In the genomic region with DNA sequence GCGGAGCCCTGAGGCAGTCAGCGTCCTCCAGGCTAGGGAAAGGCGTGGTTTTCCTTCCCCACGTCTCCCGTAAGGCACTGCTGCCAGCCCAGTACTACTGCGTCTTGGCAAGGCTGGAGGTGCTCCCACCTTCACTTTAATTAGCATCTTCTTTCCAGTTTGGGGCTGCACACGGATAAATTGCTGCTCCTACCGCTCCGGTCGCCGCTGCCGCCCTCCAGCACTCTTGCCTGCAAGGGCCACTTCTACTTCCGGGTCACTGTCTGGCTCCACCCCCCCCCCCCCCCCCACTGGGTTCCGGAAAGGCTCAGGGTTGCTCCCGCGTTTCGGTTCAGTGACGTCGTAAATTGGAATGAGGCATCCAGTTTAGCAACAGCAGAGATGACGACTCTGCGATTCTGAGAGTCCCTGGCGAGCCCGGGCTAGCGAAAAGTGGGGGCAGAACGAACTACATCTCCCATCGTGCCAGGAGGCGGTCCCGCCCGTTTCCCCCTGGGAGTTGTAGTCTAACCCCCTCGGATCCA, we compare ENCODE assay signal across 8 cellular contexts. TPM values are rescaled to one million over a fixed set of nuclear protein-coding genes. Genes with fewer than 3 reads are reported as not detected.
DNase-seq lines count a peak whose midpoint lies in the region; ATAC-seq, FAIRE-seq and TF ChIP-seq lines count a peak whose summit lies in the region.

A gene (minus strand): TSS at position 247 of the 524 bp plus-strand sequence. CDS start 100 bp downstream, at position 147.

- TF ChIP-seq CTCF in D721Med (IDR thresholded peaks at IDR 0.05; ENCODE audit: insufficient read depth, missing control alignments) (no peak), epithelial cell of esophagus (IDR thresholded peaks at IDR 0.05; ENCODE audit: insufficient read depth, low read depth, low read length, missing control alignments) (no peak), mucosa of descending colon (IDR thresholded peaks at IDR 0.05) (no peak)

- DNase-seq in D721Med (ENCODE audit: insufficient read length, low spot score) (peak; percentile 51), OCI-M1 (lab: John Stamatoyannopoulos, UW) (peak; percentile 92), activated T-cell treated with anti-CD3 and anti-CD28 coated beads for 24 hours (ENCODE audit: low read depth) (peak; percentile 91), epithelial cell of esophagus (ENCODE audit: low read depth) (peak; percentile 99), mucosa of descending colon (peak; percentile 90 to 95 (median 91))
- peak; percentile 59 to 75 for DNase-seq in stimulated activated CD8-positive, alpha-beta memory T cell treated with anti-CD3 and anti-CD28 coated beads, Interleukin-4, amount 100 ng/mL, for 1 hour (ENCODE audit: low read depth in 2 of 2, low spot score in 1 of 2)

- FAIRE-seq in D721Med (lab: Jason Lieb, UNC) = no peak

- no peaks in the 10 kb centered on the region for H3K36me3 Mint-ChIP-seq in IgD-negative memory B cell

- H3K9me3 Mint-ChIP-seq in IgD-negative memory B cell = no peaks in the 10 kb centered on the region

- peaks cover 27 to 34% (median 28%) of the 10 kb centered on the region in 3 donors for H3K4me1 Mint-ChIP-seq in IgD-negative memory B cell

- no peaks in the 10 kb centered on the region for H3K9me3 ChIP-seq in mucosa of descending colon

- peak; percentile 78 for ATAC-seq in GM21529 (IDR thresholded peaks at IDR 0.05; ENCODE audit: unreplicated experiment)
- ATAC-seq in mucosa of descending colon = peak; percentile 91

- no peaks in the 10 kb centered on the region for H3K27me3 Mint-ChIP-seq in IgD-negative memory B cell

- peaks cover 4% of the 10 kb centered on the region for H3K36me3 ChIP-seq in mucosa of descending colon (ENCODE audit: low read depth)

- H3K4me3 Mint-ChIP-seq in IgD-negative memory B cell = peak within 1 kb of the TSS; percentile 92 to 100 (median 99)

- H3K4me3 ChIP-seq in epithelial cell of esophagus (ENCODE audit: low read length) (peak within 1 kb of the TSS; percentile 95), mucosa of descending colon (peak within 1 kb of the TSS; percentile 71)

- H3K27ac Mint-ChIP-seq in IgD-negative memory B cell = peak within 1 kb of the TSS; percentile 88 to 97 (median 94)

- peaks cover 12% of the 10 kb centered on the region for H3K4me1 ChIP-seq in mucosa of descending colon (ENCODE audit: low read depth)

- intact Hi-C loops in mucosa of descending colon (cut with DNase I, micrococcal nuclease) = no loop called here

RNA-seq across cellular contexts. Expression of the gene that starts here (rescaled TPM):
- 273 TPM for polyA plus RNA-seq in IgD-negative memory B cell
- 100 to 1,000 TPM; 108 to 150 (median 131) TPM for total RNA-seq in mucosa of descending colon

Comparison
In these comparisons a context has a peak if more than half of its experiments do, and no peak if none do; other contexts are left out.
1. Peak in every context shown above with its lines: DNase-seq, ATAC-seq and H3K4me3 ChIP-seq.